Comparison of ENCODE assay signal across 30 cellular contexts in the genomic region with DNA sequence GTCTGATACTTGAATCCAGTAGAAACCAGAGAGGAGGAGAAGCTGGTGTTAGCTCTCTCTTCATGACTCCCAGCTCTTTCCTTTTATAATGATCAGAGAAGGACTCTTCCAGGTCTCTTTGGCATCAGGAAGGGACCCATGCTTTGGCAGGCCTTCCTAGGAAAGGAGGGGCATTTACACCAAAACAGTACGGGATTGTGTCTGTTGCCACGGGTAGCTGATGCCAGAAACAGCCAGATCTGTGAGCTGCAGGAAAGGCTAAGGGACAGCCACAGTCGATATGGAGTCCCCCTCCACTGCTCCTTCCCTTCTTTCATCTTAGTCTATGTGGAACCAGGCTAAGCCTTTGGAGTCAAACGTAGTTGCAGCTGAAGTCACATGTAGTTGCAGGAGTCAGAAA. TPM values are rescaled to one million over a fixed set of nuclear protein-coding genes. Genes with fewer than 3 reads are reported as not detected.
DNase-seq lines count a peak whose midpoint lies in the region; TF ChIP-seq lines count a peak whose summit lies in the region.
"Had no signal": no experiment of that assay in that cellular context is flagged by ENCODE, and none has a peak within 500 bp of the region (broad histone marks: within the 10 kb centered on the region; RNA-seq: fewer than 3 reads in every experiment).

No MANE protein-coding gene starts in this region.

- H3K9ac ChIP-seq in SK-N-MC (ENCODE audit: insufficient read length) = no peak overlapping the region
- no peak overlapping the region for H3K9ac ChIP-seq in SK-N-SH

- H3K27ac Mint-ChIP-seq in CD14-positive monocyte = peak overlapping the region; percentile 45 to 98 (median 76)
- no peak overlapping the region for H3K27ac Mint-ChIP-seq in mesothelial cell of epicardium
- H3K27ac Mint-ChIP-seq: effector memory CD8-positive, alpha-beta T cell; nephron had no signal

- H3K4me1 ChIP-seq in sigmoid colon = peaks cover 0 to 98% (median 95%) of the 10 kb centered on the region in 4 donors
- peaks cover 0 to 79% of the 10 kb centered on the region in 2 experiments; a peak in 2 of 4 replicates for H3K4me1 ChIP-seq in SK-N-SH (ENCODE audit: control insufficient read depth in 1 of 2, insufficient read depth in 2 of 2, low read depth in 1 of 2, low read length in 1 of 2)

- H3F3A ChIP-seq in SK-N-SH (replicated peaks; ENCODE audit: insufficient read depth) = peaks cover 16% of the 10 kb centered on the region

- H3K4me2 ChIP-seq in SK-N-SH = no peak overlapping the region

- DNase-seq in CD14-positive monocyte (ENCODE audit: low spot score) (no peak), SK-N-MC (ENCODE audit: low read depth, low spot score) (no peak), head of caudate nucleus (peak in 26 of 42 donors; percentile 39 to 83 (median 63)), sigmoid colon (no peak), SK-N-SH (no peak), mesothelial cell of epicardium (ENCODE audit: low spot score in 2 of 2, unreplicated experiment in 2 of 2) (no peak), NCI-H345 treated with DMSO at 0.1 percent for 48 hours (lab: John Stamatoyannopoulos, UW; ENCODE audit: unreplicated experiment) (no peak)
- DNase-seq in activated CD4-positive, alpha-beta T cell treated with anti-CD3 and anti-CD28 coated beads, Interleukin-2, amount 50 U/mL, for 1 hour = no peak
- DNase-seq: ACHN; activated CD4-positive, alpha-beta T cell treated with anti-CD3 and anti-CD28 coated beads for 4 hours; activated naive CD4-positive, alpha-beta T cell; activated T-cell treated with anti-CD3 and anti-CD28 coated beads, Interleukin-2, amount 50 U/mL, for 48 hours; colonic mucosa; DND-41; effector memory CD8-positive, alpha-beta T cell; foreskin melanocyte; HCEC 1CT; KG1; left ventricle myocardium superior; MG63; NCI-H1436; NCI-H2107; NCI-H446 treated with DMSO at 0.1 percent for 48 hours; OCI-M1; pancreas had no signal

- peaks cover 99% of the 10 kb centered on the region for H3K79me2 ChIP-seq in SK-N-SH (ENCODE audit: insufficient read depth)

- H3K9me2 ChIP-seq in SK-N-SH = no peaks in the 10 kb centered on the region

- TF ChIP-seq POLR2A in sigmoid colon (IDR thresholded peaks at IDR 0.05) = no peak

- H4K20me1 ChIP-seq in SK-N-SH (ENCODE audit: insufficient read depth) = peaks cover 81% of the 10 kb centered on the region

- WGBS in sigmoid colon, 2 donors = 63 to 66% methylated on average over 4 of the region's 4 CpGs
- WGBS in SK-N-SH (ENCODE audit: low lambda C conversion rate) = 72% methylated on average over 4 of the region's 4 CpGs

- POLR2A ChIA-PET in SK-N-SH (lab: Yijun Ruan, JAX) = interaction anchor here (2.0 to 3.1 kb wide), 2 partner anchors 11 to 19 kb away, joined by 6 to 35 read pairs; no protein-coding TSS in a partner anchor

- H3K27ac ChIP-seq in SK-N-MC = 0 out of 2 replicates have a peak overlapping the region, but pooled peaks have one; percentile 1
- H3K27ac ChIP-seq in sigmoid colon = peak overlapping the region in 3 of 4 donors; percentile 23 to 76 (median 71)
- H3K27ac ChIP-seq in SK-N-SH (ENCODE audit: low read depth in 2 of 2, low read length in 1 of 2) = peak overlapping the region in 1 of 2 experiments; percentile 98; a peak in 2 of 4 replicates
- H3K27ac ChIP-seq: breast epithelium, colonic mucosa, pancreas, right atrium auricular region had no signal

- H3K36me3 ChIP-seq in SK-N-MC (ENCODE audit: insufficient read depth, low read length) (no peaks in the 10 kb centered on the region), sigmoid colon (peaks cover 0 to 3% (median 0%) of the 10 kb centered on the region in 4 donors), SK-N-SH (replicated peaks in 1 of 2; ENCODE audit: control insufficient read depth in 1 of 2, insufficient read depth in 2 of 2, low read length in 1 of 2) (peaks cover 12 to 16% of the 10 kb centered on the region in 2 experiments)
- H3K36me3 ChIP-seq: breast epithelium, colonic mucosa, pancreas, right atrium auricular region had no signal

- H3K4me3 Mint-ChIP-seq in CD14-positive monocyte = no peak overlapping the region
- no peak overlapping the region for H3K4me3 Mint-ChIP-seq in mesothelial cell of epicardium
- H3K4me3 Mint-ChIP-seq: effector memory CD8-positive, alpha-beta T cell; nephron; T-helper 2 cell treated with Interferon-gamma antibody and Interleukin-4, amounts not matched to agents 5 μg/mL and 100 μg/mL, for 36 hours had no signal

- peaks cover 0 to 2% (median 0%) of the 10 kb centered on the region in 3 donors for H3K27me3 Mint-ChIP-seq in CD14-positive monocyte (ENCODE audit: low read depth in 3 of 3)
- H3K27me3 Mint-ChIP-seq in mesothelial cell of epicardium (ENCODE audit: low read depth) = no peaks in the 10 kb centered on the region

- H3K9me3 Mint-ChIP-seq in CD14-positive monocyte (peaks cover 0 to 3% (median 0%) of the 10 kb centered on the region in 7 donors), mesothelial cell of epicardium (no peaks in the 10 kb centered on the region)
- H3K9me3 Mint-ChIP-seq: effector memory CD8-positive, alpha-beta T cell; nephron; T-helper 2 cell treated with Interferon-gamma antibody and Interleukin-4, amounts not matched to agents 5 μg/mL and 100 μg/mL, for 36 hours had no signal

- no peaks in the 10 kb centered on the region for H3K9me3 ChIP-seq in SK-N-MC (ENCODE audit: low read depth, low read length)
- no peaks in the 10 kb centered on the region for H3K9me3 ChIP-seq in sigmoid colon
- H3K9me3 ChIP-seq in SK-N-SH = no peaks in the 10 kb centered on the region
- H3K9me3 ChIP-seq: breast epithelium, colonic mucosa, MG63, pancreas, right atrium auricular region had no signal

- intact Hi-C loops in CD14-positive monocyte (cut with micrococcal nuclease) (no loop called here), head of caudate nucleus (cut with DNase I) (no loop called here), sigmoid colon (cut with DNase I) (no loop called here)

- H3K4me1 Mint-ChIP-seq in CD14-positive monocyte (peaks cover 81% of the 10 kb centered on the region), mesothelial cell of epicardium (no peaks in the 10 kb centered on the region)

- no peak overlapping the region for H3K4me3 ChIP-seq in SK-N-MC
- H3K4me3 ChIP-seq in sigmoid colon = no peak overlapping the region
- H3K4me3 ChIP-seq in SK-N-SH (ENCODE audit: low read depth in 2 of 2, low read length in 1 of 2) = no peak overlapping the region
- H3K4me3 ChIP-seq: breast epithelium, colonic mucosa, MG63, pancreas, right atrium auricular region had no signal

- TF ChIP-seq RAD21 in SK-N-SH (IDR thresholded peaks at IDR 0.05; ENCODE audit: low read length) = no peak

- H3K36me3 Mint-ChIP-seq in CD14-positive monocyte (peaks cover 56 to 58% of the 10 kb centered on the region in 2 donors), mesothelial cell of epicardium (no peaks in the 10 kb centered on the region)

- no peak for TF ChIP-seq EP300 in sigmoid colon (IDR thresholded peaks at IDR 0.05)
- no peak for TF ChIP-seq EP300 in SK-N-SH (IDR thresholded peaks at IDR 0.05; ENCODE audit: borderline replicate concordance in 1 of 2, low read depth in 1 of 2, low read length in 1 of 2)

- H3K27me3 ChIP-seq in sigmoid colon (no peaks in the 10 kb centered on the region), SK-N-SH (ENCODE audit: insufficient read depth) (no peaks in the 10 kb centered on the region)
- H3K27me3 ChIP-seq: breast epithelium, colonic mucosa, MG63, pancreas, right atrium auricular region had no signal

- H2AFZ ChIP-seq in SK-N-SH (ENCODE audit: low read depth) = no peak overlapping the region

- TF ChIP-seq CTCF in CD14-positive monocyte (IDR thresholded peaks at IDR 0.05) (no peak), sigmoid colon (IDR thresholded peaks at IDR 0.05) (no peak), SK-N-SH (IDR thresholded peaks at IDR 0.05) (no peak), mesothelial cell of epicardium (IDR thresholded peaks at IDR 0.05; ENCODE audit: unreplicated experiment) (no peak)

- CTCF ChIA-PET in SK-N-SH (lab: Yijun Ruan, JAX) = interaction anchor here (0.8 to 7.4 kb wide), 9 partner anchors 8 to 149 kb away, joined by 3 to 44 read pairs (median 5); no protein-coding TSS in a partner anchor

TF ChIP-seq in SK-N-SH, 30 proteins besides CTCF, POLR2A, EP300 and RAD21 (continues in another document):
- no peak for TF ChIP-seq TAF1 (IDR thresholded peaks at IDR 0.05; ENCODE audit: borderline replicate concordance, low read depth, low read length)
- no peak for TF ChIP-seq EZH2phosphoT487 (IDR thresholded peaks at IDR 0.05; ENCODE audit: borderline replicate concordance, low read depth)
- TF ChIP-seq SMC3 (IDR thresholded peaks at IDR 0.05; ENCODE audit: low read depth, low read length) = no peak
- no peak for TF ChIP-seq GABPA (IDR thresholded peaks at IDR 0.05; ENCODE audit: low read depth)
- TF ChIP-seq FOXM1 (IDR thresholded peaks at IDR 0.05; ENCODE audit: low read depth) = no peak
- no peak for TF ChIP-seq GATA2 (CRISPR knock-in tag; IDR thresholded peaks at IDR 0.05)
- TF ChIP-seq RFX5 (IDR thresholded peaks at IDR 0.05; ENCODE audit: low read length) = no peak
- no peak for TF ChIP-seq MXI1 (IDR thresholded peaks at IDR 0.05; ENCODE audit: low read depth, low read length)
- no peak for TF ChIP-seq POLR2AphosphoS5 (IDR thresholded peaks at IDR 0.05; ENCODE audit: low read depth, low read length)

RNA-seq across cellular contexts. Expression of a gene that starts 9.3 kb away (rescaled TPM):
- polyA plus RNA-seq in CD14-positive monocyte = under 1 TPM in 1 of 2 donors, not detected in 1; 0.38 TPM
- total RNA-seq in sigmoid colon = 10 to 100 TPM in 1 of 4 donors, 1 to 10 TPM in 3; 1.3 to 13.8 (median 2.3) TPM
- under 1 TPM in 1 of 3 donors, not detected in 2; 0.89 TPM for polyA plus RNA-seq in sigmoid colon
- polyA plus RNA-seq in SK-N-SH (2012; rRNA removed) = 0.31 and 0.35 TPM in 2 replicates
- 0.17 and 0.21 TPM in 2 replicates for polyA plus RNA-seq in SK-N-SH (2012; cell fraction: cytosol; rRNA removed)
- 0.68 and 0.97 TPM in 2 replicates for polyA plus RNA-seq in SK-N-SH (2012; cell fraction: nucleus; rRNA removed)
- 3.2 to 4.2 TPM (median 3.8 TPM) in 3 replicates for total RNA-seq in mesothelial cell of epicardium
- total RNA-seq: activated CD8-positive, alpha-beta memory T cell treated with anti-CD3 and anti-CD28 coated beads for 36 hours had no signal

RNA-seq across cellular contexts. Expression of a gene that starts 31.5 kb away (rescaled TPM):
- polyA plus RNA-seq in CD14-positive monocyte (1 to 10 TPM; 4.5 to 6.4 TPM), sigmoid colon (10 to 100 TPM; 16.4 to 58.8 (median 47.4) TPM), SK-N-SH (2012; rRNA removed) (256 and 441 TPM in 2 replicates)
- total RNA-seq in sigmoid colon (100 to 1,000 TPM; 142 to 227 (median 151) TPM), mesothelial cell of epicardium (106 to 109 TPM (median 106 TPM) in 3 replicates)
- 528 and 616 TPM in 2 replicates for polyA plus RNA-seq in SK-N-SH (2012; cell fraction: cytosol; rRNA removed)
- 334 and 427 TPM in 2 replicates for polyA plus RNA-seq in SK-N-SH (2012; cell fraction: nucleus; rRNA removed)

RNA-seq across cellular contexts. Expression of a gene that starts 53.1 kb away (rescaled TPM):
- polyA plus RNA-seq in CD14-positive monocyte = 1 to 10 TPM; 4.4 to 6.1 TPM
- 10 to 100 TPM; 18.5 to 49.3 (median 35.9) TPM for total RNA-seq in sigmoid colon
- polyA plus RNA-seq in sigmoid colon = 10 to 100 TPM in 2 of 3 donors, 1 to 10 TPM in 1; 6.7 to 28.6 (median 13.8) TPM
- 34.6 and 41.2 TPM in 2 replicates for polyA plus RNA-seq in SK-N-SH (2012; rRNA removed)
- polyA plus RNA-seq in SK-N-SH (2012; cell fraction: cytosol; rRNA removed) = 22.5 and 26.9 TPM in 2 replicates
- 163 and 178 TPM in 2 replicates for polyA plus RNA-seq in SK-N-SH (2012; cell fraction: nucleus; rRNA removed)
- 62.0 to 63.0 TPM (median 62.5 TPM) in 3 replicates for total RNA-seq in mesothelial cell of epicardium

Comparison
In these comparisons a context has a peak if more than half of its experiments do, and no peak if none do; other contexts are left out.
1. DNase-seq: peak in head of caudate nucleus (26 of 42); none in CD14-positive monocyte (single experiment), SK-N-MC (single experiment), sigmoid colon (single experiment), SK-N-SH (single experiment), activated CD4-positive, alpha-beta T cell treated with anti-CD3 and anti-CD28 coated beads, Interleukin-2, amount 50 U/mL, for 1 hour (single experiment), mesothelial cell of epicardium (0 of 2) and NCI-H345 treated with DMSO at 0.1 percent for 48 hours (single experiment).